ENCODE assay signal across 1 cellular context in the genomic region with DNA sequence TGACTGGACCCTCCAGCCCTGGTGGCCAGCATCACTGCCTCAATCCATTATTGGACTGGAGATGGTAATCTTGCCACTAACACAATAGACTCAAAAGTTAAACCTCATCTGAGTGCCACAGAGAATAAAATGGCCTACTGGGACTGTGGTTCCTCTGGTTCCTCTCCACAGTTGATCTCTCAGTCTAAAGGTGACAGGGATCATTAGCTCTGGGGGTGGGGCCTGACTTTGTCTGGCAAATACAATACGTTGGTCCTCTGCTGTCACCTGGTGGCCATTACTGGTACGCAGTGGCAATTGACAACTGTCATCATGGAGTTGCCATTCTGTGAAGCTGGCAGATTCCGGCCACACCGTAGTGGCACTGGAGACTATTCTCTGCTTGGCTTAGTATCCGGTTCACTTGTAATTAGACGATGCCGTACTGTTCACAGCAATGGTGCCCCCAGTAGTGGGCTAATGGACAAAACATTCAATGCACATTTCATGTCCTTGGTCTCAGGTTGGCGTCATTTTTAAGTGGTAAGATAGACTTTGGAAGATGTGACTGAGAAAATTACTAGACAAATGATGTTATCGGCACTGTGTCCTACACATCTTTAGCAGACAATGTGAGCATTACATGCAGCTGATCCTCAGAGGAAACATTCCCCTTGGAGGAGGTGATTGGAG.
TF ChIP-seq lines count a peak whose summit lies in the region.

No MANE protein-coding gene starts in this region.

TF ChIP-seq in H1, 55 proteins besides CTCF, POLR2A, EP300 and RAD21:
- TF ChIP-seq SP1 (IDR thresholded peaks at IDR 0.05; ENCODE audit: low read depth, low read length) = 0 out of 2 replicates have a peak, but pooled peaks have one; percentile 17
- TF ChIP-seq TCF12 (IDR thresholded peaks at IDR 0.05; ENCODE audit: low read depth, low read length) = no peak
- peak; percentile 66 for TF ChIP-seq YY1 (IDR thresholded peaks at IDR 0.05; ENCODE audit: low read depth, low read length)
- no peak for TF ChIP-seq CEBPB (IDR thresholded peaks at IDR 0.05; ENCODE audit: low read depth, low read length)
- peak; percentile 42; the same call in 1 of the 2 replicates for TF ChIP-seq CREB1 (IDR thresholded peaks at IDR 0.05)
- no peak for TF ChIP-seq SIRT6 (IDR thresholded peaks at IDR 0.05; ENCODE audit: low read length)
- no peak for TF ChIP-seq POLR2AphosphoS5 (IDR thresholded peaks at IDR 0.05; ENCODE audit: low read depth, low read length)
- peak in 1 of 2 experiments; percentile 81; a peak in 1 of 4 replicates for TF ChIP-seq SIN3A (conservative IDR thresholded peaks at IDR 0.05 in 1 of 2, IDR thresholded peaks at IDR 0.05 in 1 of 2; ENCODE audit: low read depth in 1 of 2, low read length in 2 of 2)
- TF ChIP-seq TEAD4 (IDR thresholded peaks at IDR 0.05; ENCODE audit: low read depth, low read length) = peak; percentile 60; the same call in 1 of the 2 replicates
- TF ChIP-seq HDAC2 (IDR thresholded peaks at IDR 0.05; ENCODE audit: borderline replicate concordance in 1 of 2, low read depth in 2 of 2, low read length in 2 of 2) = no peak
- no peak for TF ChIP-seq CBX5 (IDR thresholded peaks at IDR 0.05; ENCODE audit: low read depth, low read length)
- no peak for TF ChIP-seq CTBP2 (IDR thresholded peaks at IDR 0.05; ENCODE audit: borderline replicate concordance, insufficient read depth, insufficient read length, low read length)
